Comparison of ENCODE assay signal across 8 cellular contexts in the genomic region with DNA sequence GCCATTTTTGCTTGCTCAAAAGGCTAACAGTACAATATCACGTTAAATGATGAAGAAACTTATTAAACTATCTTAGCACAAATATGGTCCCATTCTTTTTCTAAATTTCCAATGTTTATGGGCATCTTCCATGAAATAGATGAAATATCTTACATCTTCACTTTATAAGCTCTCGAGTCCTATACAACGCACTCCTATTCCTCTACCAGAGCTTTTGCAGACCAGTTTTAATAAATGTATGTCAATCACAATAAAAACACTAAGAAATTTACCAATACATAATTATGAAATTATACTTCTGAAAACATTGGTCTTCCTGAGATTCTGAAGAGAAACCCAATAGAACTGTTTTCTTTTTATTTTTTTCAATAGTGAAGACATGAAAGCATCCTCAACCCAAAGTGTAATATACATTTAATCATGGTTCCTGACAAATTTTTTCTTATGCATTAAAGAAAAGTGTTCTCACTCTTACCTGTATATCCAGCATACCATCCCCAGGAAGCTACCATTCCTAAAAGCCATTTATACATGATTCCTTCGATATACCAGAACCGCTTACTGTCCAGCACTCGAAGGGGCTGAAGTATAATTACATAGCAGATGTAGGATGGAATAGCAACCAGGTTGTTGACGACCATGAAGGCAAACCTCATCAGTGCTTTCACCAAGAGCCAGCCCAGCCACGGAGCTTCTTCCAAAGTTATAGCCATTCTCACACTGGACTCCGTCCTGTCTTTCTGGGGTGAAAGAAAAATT. TPM values are rescaled to one million over a fixed set of nuclear protein-coding genes. Genes with fewer than 3 reads are reported as not detected.
DNase-seq lines count a peak whose midpoint lies in the region; ATAC-seq and TF ChIP-seq lines count a peak whose summit lies in the region.

No MANE protein-coding gene starts in this region.

- TF ChIP-seq CTCF in gastroesophageal sphincter (IDR thresholded peaks at IDR 0.05), result no peak

- peak overlapping the region in 2 of 3 donors; percentile 72 to 78 for H3K9ac ChIP-seq in skeletal muscle tissue (ENCODE audit: low read depth in 1 of 3, low read length in 3 of 3)

- H3K36me3 ChIP-seq in gastroesophageal sphincter, result peaks cover 0 to 16% of the 10 kb centered on the region in 2 donors
- H3K36me3 ChIP-seq in skeletal muscle tissue (ENCODE audit: control insufficient read depth in 3 of 3, insufficient read depth in 3 of 3, low read length in 3 of 3), result peaks cover 0 to 6% (median 0%) of the 10 kb centered on the region in 3 donors

- CTCF ChIA-PET in T-cell (lab: Charles Lee), result interaction anchor here (0.7 to 1.8 kb wide), 3 partner anchors 130 to 332 kb away, joined by 3 to 5 read pairs (median 5); no protein-coding TSS in a partner anchor

- POLR2A ChIA-PET in T-cell (lab: Charles Lee), result no interaction called here

- DNase-seq in DMS 273 (lab: John Stamatoyannopoulos, UW; ENCODE audit: unreplicated experiment), result peak; percentile 24
- DNase-seq in DMS 273 treated with DMSO at 0.1 percent for 48 hours (lab: John Stamatoyannopoulos, UW), result no peak
- DNase-seq in T-cell, result no peak
- DNase-seq in NCI-H2029 (lab: John Stamatoyannopoulos, UW), result no peak
- no peak for DNase-seq in activated naive CD4-positive, alpha-beta T cell (lab: John Stamatoyannopoulos, UW)

- peak overlapping the region in 3 of 4 donors; percentile 8 to 92 (median 88) for H3K27ac ChIP-seq in gastroesophageal sphincter
- H3K27ac ChIP-seq in skeletal muscle tissue (ENCODE audit: low read depth, low read length), result peak overlapping the region; percentile 39

- H3K4me1 ChIP-seq in gastroesophageal sphincter (peaks cover 2 to 44% (median 5%) of the 10 kb centered on the region in 3 donors), skeletal muscle tissue (ENCODE audit: control insufficient read depth in 3 of 3, insufficient read depth in 3 of 3, low read length in 3 of 3) (peaks cover 9 to 13% (median 10%) of the 10 kb centered on the region in 3 donors)

- peak overlapping the region; percentile 86 to 87 for H3K27ac Mint-ChIP-seq in T-cell

- H3K9me3 ChIP-seq in gastroesophageal sphincter (no peaks in the 10 kb centered on the region), skeletal muscle tissue (ENCODE audit: control insufficient read depth in 3 of 3, low read length in 3 of 3) (no peaks in the 10 kb centered on the region)

- no peaks in the 10 kb centered on the region for H3K9me3 Mint-ChIP-seq in T-cell

- 48 to 73% methylated on average over 6 to 8 of the region's 9 CpGs for WGBS in gastroesophageal sphincter (ENCODE audit: low coverage in 1 of 2), 2 donors

- H3K4me3 ChIP-seq in gastroesophageal sphincter, result peak overlapping the region in 1 of 2 donors; percentile 96
- peak overlapping the region; percentile 76 to 81 (median 79) for H3K4me3 ChIP-seq in skeletal muscle tissue (ENCODE audit: low read length in 3 of 3)

- H3K27me3 Mint-ChIP-seq in T-cell, result no peaks in the 10 kb centered on the region

- TF ChIP-seq EP300 in gastroesophageal sphincter (IDR thresholded peaks at IDR 0.05), result no peak

- H3K4me3 Mint-ChIP-seq in T-cell, result peak overlapping the region; percentile 86 to 90 (median 89)

- peaks cover 52 to 59% (median 55%) of the 10 kb centered on the region in 3 donors for H3K4me1 Mint-ChIP-seq in T-cell

- H3K36me3 Mint-ChIP-seq in T-cell, result no peaks in the 10 kb centered on the region

- TF ChIP-seq POLR2A in gastroesophageal sphincter (IDR thresholded peaks at IDR 0.05), result no peak

- H3K27me3 ChIP-seq in gastroesophageal sphincter (no peaks in the 10 kb centered on the region), skeletal muscle tissue (ENCODE audit: control insufficient read depth in 3 of 3, insufficient read depth in 3 of 3, low read length in 3 of 3) (no peaks in the 10 kb centered on the region)

- no peak for ATAC-seq in T-cell (replicated peaks in 1 of 4)
- no peak for ATAC-seq in gastroesophageal sphincter
- no peak for ATAC-seq in HG03342 (IDR thresholded peaks at IDR 0.05; ENCODE audit: unreplicated experiment)

RNA-seq across cellular contexts. Expression of a gene that starts 1.8 kb away (rescaled TPM):
- 10 to 100 TPM; 20.8 to 47.1 (median 31.4) TPM for total RNA-seq in T-cell
- total RNA-seq in gastroesophageal sphincter, result 10 to 100 TPM; 48.1 to 66.6 (median 53.3) TPM
- total RNA-seq in skeletal muscle tissue, result 21.4 TPM
